Comparison of ENCODE assay signal across 8 cellular contexts in genomic region chr21:39386899-39387298, GRCh38. TPM values are rescaled to one million over a fixed set of nuclear protein-coding genes. Genes with fewer than 3 reads are reported as not detected.
DNase-seq lines count a peak whose midpoint lies in the region; ATAC-seq and TF ChIP-seq lines count a peak whose summit lies in the region.

No MANE protein-coding gene starts in this region.

- POLR2A ChIA-PET in A673 (lab: Charles Lee; ENCODE audit: low non-redundant PET) = interaction anchor here (0.7 kb wide), 1 partner anchor 127 kb away, joined by 7 read pairs; no protein-coding TSS in a partner anchor
- POLR2A ChIA-PET in naive thymus-derived CD4-positive, alpha-beta T cell (lab: Charles Lee) = interaction anchor here (1.2 to 1.9 kb wide), 5 partner anchors 14 to 203 kb away, joined by 3 to 22 read pairs (median 7); partner anchors contain the start of genes BRWD1, HMGN1 and PSMG1

- BruUV-seq in A673 (replicated peaks; lab: Mats Ljungman, UMichigan) = no TSS peak

- CTCF ChIA-PET in A673 (lab: Charles Lee) = interaction anchor here (1.2 kb wide), 1 partner anchor 13 kb away, joined by 5 read pairs; no protein-coding TSS in a partner anchor
- CTCF ChIA-PET in naive thymus-derived CD4-positive, alpha-beta T cell (lab: Charles Lee) = interaction anchor here (0.9 to 1.8 kb wide), 5 partner anchors 13 to 206 kb away, joined by 3 to 6 read pairs (median 4); no protein-coding TSS in a partner anchor

- TF ChIP-seq POLR2A in adrenal gland (IDR thresholded peaks at IDR 0.05) = no peak

- peaks cover 10% of the 10 kb centered on the region for H3K36me3 ChIP-seq in A673 (ENCODE audit: insufficient read depth, low read length, poor library complexity, severe bottlenecking)
- peaks cover 0 to 3% of the 10 kb centered on the region in 2 donors for H3K36me3 ChIP-seq in adrenal gland (replicated peaks in 1 of 2)
- H3K36me3 ChIP-seq in naive thymus-derived CD4-positive, alpha-beta T cell (ENCODE audit: control insufficient read depth in 2 of 3, insufficient read depth in 3 of 3, low read length in 3 of 3) = peaks cover 0 to 4% (median 1%) of the 10 kb centered on the region in 3 experiments
- peaks cover 3% of the 10 kb centered on the region for H3K36me3 ChIP-seq in effector memory CD4-positive, alpha-beta T cell (ENCODE audit: control insufficient read depth, insufficient read depth, low read length)

- peaks cover 18 to 45% (median 37%) of the 10 kb centered on the region in 7 donors for H3K4me1 Mint-ChIP-seq in naive thymus-derived CD4-positive, alpha-beta T cell

- H3K27me3 ChIP-seq in A673 (replicated peaks; ENCODE audit: insufficient read depth, low read depth, low read length, poor library complexity) (no peaks in the 10 kb centered on the region), HL-60 (ENCODE audit: insufficient read depth, poor library complexity, severe bottlenecking) (no peaks in the 10 kb centered on the region), adrenal gland (no peaks in the 10 kb centered on the region)
- H3K27me3 ChIP-seq in naive thymus-derived CD4-positive, alpha-beta T cell (ENCODE audit: control insufficient read depth in 2 of 2, insufficient read depth in 2 of 2, low read length in 2 of 2) = no peaks in the 10 kb centered on the region
- H3K27me3 ChIP-seq in effector memory CD4-positive, alpha-beta T cell (replicated peaks; ENCODE audit: control insufficient read depth, insufficient read depth, low read length, poor library complexity, severe bottlenecking) = no peaks in the 10 kb centered on the region

- H3K4me3 ChIP-seq in A673 (ENCODE audit: low read depth, low read length, poor library complexity, severe bottlenecking) (peak overlapping the region; percentile 48), HL-60 (replicated peaks; ENCODE audit: insufficient read depth, low read length) (no peak overlapping the region), adrenal gland (no peak overlapping the region)
- H3K4me3 ChIP-seq in naive thymus-derived CD4-positive, alpha-beta T cell (ENCODE audit: low read length) = no peak overlapping the region
- H3K4me3 ChIP-seq in effector memory CD4-positive, alpha-beta T cell (ENCODE audit: insufficient read depth, low read depth, low read length, poor library complexity, severe bottlenecking) = no peak overlapping the region

- intact Hi-C loops in A673 (cut with micrococcal nuclease; ENCODE audit: unreplicated experiment) = loop anchor here (2.0 to 5.0 kb wide), 2 partner anchors 38 to 205 kb away; partner anchors contain the start of genes HMGN1 and PSMG1
- intact Hi-C loops in adrenal gland (cut with DNase I) = loop anchor here (5.0 to 10.0 kb wide), 2 partner anchors 75 to 202 kb away; partner anchors contain the start of genes BRWD1 (in 1 of the 2) and PSMG1 (in 1 of the 2)
- intact Hi-C loops in naive thymus-derived CD4-positive, alpha-beta T cell (cut with micrococcal nuclease) = loop anchor here (1.0 to 10.0 kb wide), 5 partner anchors 38 to 880 kb away; partner anchors contain the start of gene HMGN1 (in 1 of the 2)

- peaks cover 0 to 14% (median 4%) of the 10 kb centered on the region in 5 donors for H3K36me3 Mint-ChIP-seq in naive thymus-derived CD4-positive, alpha-beta T cell

- TF ChIP-seq CTCF in A673 (conservative IDR thresholded peaks at IDR 0.05; ENCODE audit: low read depth, low read length) = no peak
- no peak for TF ChIP-seq CTCF in HL-60 (IDR thresholded peaks at IDR 0.05; ENCODE audit: insufficient read depth, low read length)
- no peak for TF ChIP-seq CTCF in adrenal gland (IDR thresholded peaks at IDR 0.05)

- DNase-seq in A673 (ENCODE audit: low spot score) (no peak), HL-60 (ENCODE audit: low read depth in 1 of 2, low spot score in 1 of 2) (no peak), adrenal gland (peak in 1 of 7 donors; percentile 17), D341Med (ENCODE audit: low spot score) (no peak), NCI-H1048 (lab: John Stamatoyannopoulos, UW) (no peak)
- no peak for DNase-seq in naive thymus-derived CD4-positive, alpha-beta T cell
- DNase-seq in effector memory CD4-positive, alpha-beta T cell = no peak

- H3K4me3 Mint-ChIP-seq in naive thymus-derived CD4-positive, alpha-beta T cell = peak overlapping the region in 9 of 10 donors; percentile 15 to 91 (median 88)

- peak overlapping the region; percentile 71 to 94 (median 88) for H3K27ac Mint-ChIP-seq in naive thymus-derived CD4-positive, alpha-beta T cell

- H3K4me1 ChIP-seq in A673 (ENCODE audit: insufficient read depth, low read length, poor library complexity, severe bottlenecking) (peaks cover 13% of the 10 kb centered on the region), adrenal gland (replicated peaks in 1 of 2) (peaks cover 4 to 26% of the 10 kb centered on the region in 2 donors)
- H3K4me1 ChIP-seq in naive thymus-derived CD4-positive, alpha-beta T cell (ENCODE audit: control insufficient read depth in 2 of 2, insufficient read depth in 2 of 2, low read length in 2 of 2) = peaks cover 11 to 15% of the 10 kb centered on the region in 2 donors
- H3K4me1 ChIP-seq in effector memory CD4-positive, alpha-beta T cell (ENCODE audit: control insufficient read depth, insufficient read depth, low read length, poor library complexity, severe bottlenecking) = peaks cover 12% of the 10 kb centered on the region

- H3K9me3 ChIP-seq in A673 (ENCODE audit: low read depth, low read length, poor library complexity, severe bottlenecking) (no peaks in the 10 kb centered on the region), adrenal gland (replicated peaks in 1 of 3) (no peaks in the 10 kb centered on the region)
- H3K9me3 ChIP-seq in naive thymus-derived CD4-positive, alpha-beta T cell (ENCODE audit: control insufficient read depth in 2 of 3, low read length in 3 of 3) = no peaks in the 10 kb centered on the region
- no peaks in the 10 kb centered on the region for H3K9me3 ChIP-seq in effector memory CD4-positive, alpha-beta T cell (ENCODE audit: control insufficient read depth, low read length)

- no peaks in the 10 kb centered on the region for H3K27me3 Mint-ChIP-seq in naive thymus-derived CD4-positive, alpha-beta T cell

- peak overlapping the region; percentile 47 for H3K27ac ChIP-seq in A673 (ENCODE audit: low read depth, low read length, poor library complexity, severe bottlenecking)
- H3K27ac ChIP-seq in HL-60 (replicated peaks) = peak overlapping the region; percentile 53
- peak overlapping the region in 4 of 5 donors; percentile 2 to 85 (median 54) for H3K27ac ChIP-seq in adrenal gland
- peak overlapping the region; percentile 69 for H3K27ac ChIP-seq in naive thymus-derived CD4-positive, alpha-beta T cell (ENCODE audit: low read depth, low read length)
- H3K27ac ChIP-seq in effector memory CD4-positive, alpha-beta T cell (ENCODE audit: insufficient read depth, low read length, poor library complexity, severe bottlenecking) = no peak overlapping the region

- ATAC-seq in naive thymus-derived CD4-positive, alpha-beta T cell = no peak
- no peak for ATAC-seq in HG03196 (IDR thresholded peaks at IDR 0.05; ENCODE audit: unreplicated experiment)

- WGBS in adrenal gland, 4 donors = 90 to 100% (median 92%) methylated on average over 11 of the region's 11 CpGs

- peaks cover 0 to 1% (median 0%) of the 10 kb centered on the region in 11 donors for H3K9me3 Mint-ChIP-seq in naive thymus-derived CD4-positive, alpha-beta T cell

RNA-seq across cellular contexts. Expression of gene HMGN1, which starts 38.0 kb away (rescaled TPM):
- total RNA-seq in A673 (2021) (447 and 457 TPM in 2 replicates), adrenal gland (100 to 1,000 TPM in 5 of 8 donors, 10 to 100 TPM in 3; 86.5 to 175 (median 130) TPM)
- polyA plus RNA-seq in adrenal gland = 100 to 1,000 TPM in 1 of 3 donors, 10 to 100 TPM in 2; 95.8 to 242 (median 96.5) TPM
- total RNA-seq in naive thymus-derived CD4-positive, alpha-beta T cell = 100 to 1,000 TPM; 198 to 310 (median 262) TPM
- 100 to 1,000 TPM; 198 to 286 TPM for polyA plus RNA-seq in naive thymus-derived CD4-positive, alpha-beta T cell

RNA-seq across cellular contexts. Expression of gene LCA5L, which starts 58.7 kb away (rescaled TPM):
- total RNA-seq in A673 (2021) (0.69 and 1.3 TPM in 2 replicates), adrenal gland (1 to 10 TPM in 7 of 8 donors, under 1 TPM in 1; 0.42 to 9.2 (median 4.6) TPM)
- 10 to 100 TPM in 1 of 3 donors, 1 to 10 TPM in 2; 3.5 to 13.5 (median 4.3) TPM for polyA plus RNA-seq in adrenal gland
- total RNA-seq in naive thymus-derived CD4-positive, alpha-beta T cell = not detected
- polyA plus RNA-seq in naive thymus-derived CD4-positive, alpha-beta T cell = under 1 TPM in 1 of 2 donors, not detected in 1; 0.24 TPM
